In genomic region chr6:67694127-67694526, GRCh38 we compare ENCODE assay signal across 24 cellular contexts.
A peak's percentile ranks its signal among the peaks of the same experiment; 100 is the strongest.
DNase-seq lines count a peak whose midpoint lies in the region; ATAC-seq and TF ChIP-seq lines count a peak whose summit lies in the region.
"Had no signal": no experiment of that assay in that cellular context is flagged by ENCODE, and none has a peak within 500 bp of the region (broad histone marks: within the 10 kb centered on the region; RNA-seq: fewer than 3 reads in every experiment).

No MANE protein-coding gene starts in this region.

- TF ChIP-seq CTCF in SK-N-SH (IDR thresholded peaks at IDR 0.05), result peak; percentile 25; the same call in 1 of the 2 replicates
- peak; percentile 9 for TF ChIP-seq CTCF in choroid plexus epithelial cell (conservative IDR thresholded peaks at IDR 0.05; ENCODE audit: low read depth, low read length)
- TF ChIP-seq CTCF in type B pancreatic cell (conservative IDR thresholded peaks at IDR 0.05), result peak; percentile 20
- no peak for TF ChIP-seq CTCF in smooth muscle cell (IDR thresholded peaks at IDR 0.05; ENCODE audit: borderline replicate concordance, insufficient read depth, poor library complexity, severe bottlenecking)

- H3K4me1 ChIP-seq in SK-N-SH (ENCODE audit: control insufficient read depth in 1 of 2, insufficient read depth in 2 of 2, low read depth in 1 of 2, low read length in 1 of 2) (no peaks in the 10 kb centered on the region), smooth muscle cell (ENCODE audit: low read depth) (no peaks in the 10 kb centered on the region)
- H3K4me1 ChIP-seq: SJCRH30 had no signal

- no peaks in the 10 kb centered on the region for H3K27me3 Mint-ChIP-seq in type B pancreatic cell
- H3K27me3 Mint-ChIP-seq: activated CD4-positive, alpha-beta memory T cell treated with anti-CD3 and anti-CD28 coated beads for 36 hours; dendritic cell treated with granulocyte-macrophage colony-stimulating factor and Interleukin-4, amounts not matched to agents 40 ng/mL and 50 ng/mL, for 4 days; naive thymus-derived CD4-positive, alpha-beta T cell; T-helper 17 cell had no signal

- H3K4me2 ChIP-seq in SK-N-SH (no peak overlapping the region), smooth muscle cell (no peak overlapping the region)

- CTCF ChIA-PET in SK-N-SH (lab: Yijun Ruan, JAX), result interaction anchor here (0.7 to 0.8 kb wide), 2 partner anchors 15 kb away, joined by 3 read pairs; no protein-coding TSS in a partner anchor

- POLR2A ChIA-PET in SK-N-SH (lab: Yijun Ruan, JAX), result no interaction called here

- no peaks in the 10 kb centered on the region for H3K79me2 ChIP-seq in SK-N-SH (ENCODE audit: insufficient read depth)
- no peaks in the 10 kb centered on the region for H3K79me2 ChIP-seq in smooth muscle cell (ENCODE audit: low read depth)

- WGBS in SK-N-SH (ENCODE audit: low lambda C conversion rate), result 34% methylated on average over 4 of the region's 4 CpGs
- 88% methylated on average over 4 of the region's 4 CpGs for WGBS in smooth muscle cell (ENCODE audit: low lambda C conversion rate)

- H3K9ac ChIP-seq in SK-N-SH (no peak overlapping the region), smooth muscle cell (ENCODE audit: low read depth) (no peak overlapping the region)
- H3K9ac ChIP-seq: GM23248 had no signal

- no peak for DNase-seq in SK-N-SH
- peak; percentile 15 for DNase-seq in RPMI8226
- DNase-seq in choroid plexus epithelial cell (ENCODE audit: low read depth), result no peak
- DNase-seq in type B pancreatic cell (ENCODE audit: extremely low spot score, unreplicated experiment), result no peak
- DNase-seq in smooth muscle cell (lab: John Stamatoyannopoulos, UW; ENCODE audit: unreplicated experiment), result no peak
- no peak for DNase-seq in posterior cingulate gyrus
- no peak for DNase-seq in NOMO-1 (lab: John Stamatoyannopoulos, UW; ENCODE audit: unreplicated experiment in 2 of 2)
- DNase-seq: activated CD4-positive, alpha-beta memory T cell treated with anti-CD3 and anti-CD28 coated beads for 36 hours; C1 segment of cervical spinal cord; Calu3; GM23248; head of caudate nucleus; left colon; MM.1S; naive thymus-derived CD4-positive, alpha-beta T cell; NCI-H1694; NCI-H748 treated with DMSO at 0.1 percent for 48 hours; ovary; T-helper 17 cell had no signal

- TF ChIP-seq EP300 in SK-N-SH (IDR thresholded peaks at IDR 0.05; ENCODE audit: borderline replicate concordance in 1 of 2, low read depth in 1 of 2, low read length in 1 of 2), result no peak

- H3K36me3 Mint-ChIP-seq in type B pancreatic cell, result no peaks in the 10 kb centered on the region
- H3K36me3 Mint-ChIP-seq: activated CD4-positive, alpha-beta memory T cell treated with anti-CD3 and anti-CD28 coated beads for 36 hours; naive thymus-derived CD4-positive, alpha-beta T cell had no signal

- no peak overlapping the region for H3K4me3 Mint-ChIP-seq in type B pancreatic cell
- H3K4me3 Mint-ChIP-seq: activated CD4-positive, alpha-beta memory T cell treated with anti-CD3 and anti-CD28 coated beads for 36 hours; dendritic cell treated with granulocyte-macrophage colony-stimulating factor and Interleukin-4, amounts not matched to agents 40 ng/mL and 50 ng/mL, for 4 days; naive thymus-derived CD4-positive, alpha-beta T cell; T-helper 17 cell had no signal

- no peak overlapping the region for H3K4me3 ChIP-seq in SK-N-SH (ENCODE audit: low read depth in 2 of 2, low read length in 1 of 2)
- H3K4me3 ChIP-seq in choroid plexus epithelial cell (ENCODE audit: low read depth, low read length), result no peak overlapping the region
- no peak overlapping the region for H3K4me3 ChIP-seq in smooth muscle cell
- H3K4me3 ChIP-seq: cardiac muscle cell, GM23248, ovary, SJCRH30 had no signal

- ATAC-seq in SK-N-SH treated with all-trans-retinoic acid at 6 μM for 48 hours, result no peak
- ATAC-seq: left colon; naive thymus-derived CD4-positive, alpha-beta T cell; T-helper 17 cell had no signal

- TF ChIP-seq RAD21 in SK-N-SH (IDR thresholded peaks at IDR 0.05; ENCODE audit: low read length), result no peak

- H3K9me2 ChIP-seq in SK-N-SH, result no peaks in the 10 kb centered on the region

- H3K36me3 ChIP-seq in SK-N-SH (replicated peaks in 1 of 2; ENCODE audit: control insufficient read depth in 1 of 2, insufficient read depth in 2 of 2, low read length in 1 of 2) (no peaks in the 10 kb centered on the region), smooth muscle cell (ENCODE audit: low read depth) (no peaks in the 10 kb centered on the region)
- H3K36me3 ChIP-seq: cardiac muscle cell, ovary, SJCRH30 had no signal

- no peak overlapping the region for H3K27ac Mint-ChIP-seq in type B pancreatic cell
- H3K27ac Mint-ChIP-seq: activated CD4-positive, alpha-beta memory T cell treated with anti-CD3 and anti-CD28 coated beads for 36 hours; dendritic cell treated with granulocyte-macrophage colony-stimulating factor and Interleukin-4, amounts not matched to agents 40 ng/mL and 50 ng/mL, for 4 days; naive thymus-derived CD4-positive, alpha-beta T cell; T-helper 17 cell had no signal

- H3F3A ChIP-seq in SK-N-SH (replicated peaks; ENCODE audit: insufficient read depth) (no peaks in the 10 kb centered on the region), smooth muscle cell (ENCODE audit: low read depth) (no peaks in the 10 kb centered on the region)

- no peaks in the 10 kb centered on the region for H3K9me3 Mint-ChIP-seq in type B pancreatic cell
- H3K9me3 Mint-ChIP-seq: dendritic cell treated with granulocyte-macrophage colony-stimulating factor and Interleukin-4, amounts not matched to agents 40 ng/mL and 50 ng/mL, for 4 days had no signal

- no peaks in the 10 kb centered on the region for H3K4me1 Mint-ChIP-seq in type B pancreatic cell (ENCODE audit: unreplicated experiment)
- H3K4me1 Mint-ChIP-seq: naive thymus-derived CD4-positive, alpha-beta T cell; T-helper 17 cell had no signal

- H3K27ac ChIP-seq in SK-N-SH (ENCODE audit: low read depth in 2 of 2, low read length in 1 of 2) (no peak overlapping the region), smooth muscle cell (ENCODE audit: low read depth) (no peak overlapping the region)
- H3K27ac ChIP-seq: cardiac muscle cell, GM23248, HL-60, ovary, SJCRH30 had no signal

- H4K20me1 ChIP-seq in SK-N-SH (ENCODE audit: insufficient read depth) (no peaks in the 10 kb centered on the region), smooth muscle cell (ENCODE audit: low read depth) (no peaks in the 10 kb centered on the region)

- H3K9me3 ChIP-seq in SK-N-SH, result no peaks in the 10 kb centered on the region
- no peaks in the 10 kb centered on the region for H3K9me3 ChIP-seq in smooth muscle cell (replicated peaks; ENCODE audit: low read depth)
- H3K9me3 ChIP-seq: ovary, SJCRH30 had no signal

- intact Hi-C loops in posterior cingulate gyrus (cut with DNase I), result no loop called here

- no peak overlapping the region for H2AFZ ChIP-seq in SK-N-SH (ENCODE audit: low read depth)
- H2AFZ ChIP-seq in smooth muscle cell (ENCODE audit: low read depth), result no peak overlapping the region
- H2AFZ ChIP-seq: GM23248 had no signal

- no peaks in the 10 kb centered on the region for H3K27me3 ChIP-seq in SK-N-SH (ENCODE audit: insufficient read depth)
- no peaks in the 10 kb centered on the region for H3K27me3 ChIP-seq in smooth muscle cell (ENCODE audit: low read depth)
- H3K27me3 ChIP-seq: cardiac muscle cell, ovary, SJCRH30 had no signal

TF ChIP-seq in SK-N-SH, 30 proteins besides CTCF, POLR2A, EP300 and RAD21 (continues in another document):
- TF ChIP-seq USF2 (IDR thresholded peaks at IDR 0.05; ENCODE audit: borderline replicate concordance, low read depth, low read length), result no peak
- no peak for TF ChIP-seq IRF3 (IDR thresholded peaks at IDR 0.05; ENCODE audit: low read depth, low read length)
- TF ChIP-seq RCOR1 (IDR thresholded peaks at IDR 0.05; ENCODE audit: low read length), result no peak

TF ChIP-seq in SK-N-SH treated with all-trans-retinoic acid at 6 μM for 48 hours, 23 proteins besides CTCF, POLR2A, EP300 and RAD21:
- TF ChIP-seq PPARA (CRISPR knock-in tag; IDR thresholded peaks at IDR 0.05; ENCODE audit: borderline replicate concordance), result no peak
- no peak for TF ChIP-seq PATZ1 (CRISPR knock-in tag; IDR thresholded peaks at IDR 0.05; ENCODE audit: borderline replicate concordance)
- TF ChIP-seq ZFP3 (CRISPR knock-in tag; IDR thresholded peaks at IDR 0.05), result no peak
- no peak for TF ChIP-seq SNAI2 (CRISPR knock-in tag; IDR thresholded peaks at IDR 0.05)
- no peak for TF ChIP-seq OSR1 (CRISPR knock-in tag; IDR thresholded peaks at IDR 0.05)
- TF ChIP-seq ESRRG (CRISPR knock-in tag; IDR thresholded peaks at IDR 0.05), result no peak
- no peak for TF ChIP-seq ARNTL (CRISPR knock-in tag; IDR thresholded peaks at IDR 0.05; ENCODE audit: borderline replicate concordance, low read depth)
